19 cellular contexts compared by ENCODE assay signal in the genomic region with DNA sequence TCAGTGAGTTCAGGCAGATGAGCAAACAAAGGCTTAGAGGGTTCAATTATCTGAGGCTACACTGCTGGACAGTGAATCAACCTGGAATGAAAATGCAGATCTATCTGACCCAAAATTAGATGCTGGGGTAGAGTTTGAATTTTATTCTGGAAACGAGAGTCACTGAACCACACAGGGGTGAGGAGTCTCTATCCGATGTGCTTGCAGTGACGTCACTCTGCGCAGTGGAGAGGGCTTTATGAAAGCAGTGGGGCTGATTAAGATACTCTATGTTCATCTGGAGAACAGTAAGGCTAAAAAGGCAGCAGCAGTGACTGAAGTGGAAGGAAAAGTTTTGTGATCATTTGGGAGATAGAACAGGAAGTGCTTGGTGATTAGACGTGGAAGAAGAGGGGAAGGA. TPM values are rescaled to one million over a fixed set of nuclear protein-coding genes. Genes with fewer than 3 reads are reported as not detected.
"Had no signal": no experiment of that assay in that cellular context is flagged by ENCODE, and none has a peak within 500 bp of the region (broad histone marks: within the 10 kb centered on the region; RNA-seq: fewer than 3 reads in every experiment).

No MANE protein-coding gene starts in this region.

RNA-seq across cellular contexts. Expression of a gene that starts 1.3 kb away (rescaled TPM):
- total RNA-seq: activated B cell treated with CpG ODN at 0.5 μM for 24 hours; activated CD4-positive, alpha-beta memory T cell treated with anti-CD3 and anti-CD28 coated beads for 36 hours; activated CD4-positive, alpha-beta T cell treated with anti-CD3 and anti-CD28 coated beads, Interleukin-2, amount 10 ng/mL, durations not matched to agents 24 days and 14 days; activated CD8-positive, alpha-beta memory T cell treated with anti-CD3 and anti-CD28 coated beads for 36 hours; activated CD8-positive, alpha-beta T cell treated with anti-CD3 and anti-CD28 coated beads for 36 hours; activated naive CD4-positive, alpha-beta T cell treated with anti-CD3 and anti-CD28 coated beads for 36 hours; activated naive CD4-positive, alpha-beta T cell treated with anti-CD3 and anti-CD28 coated beads, Interleukin-2, amount 50 U/mL, for 72 hours; activated naive CD8-positive, alpha-beta T cell treated with anti-CD3 and anti-CD28 coated beads for 36 hours; activated T-cell treated with anti-CD3 and anti-CD28 coated beads, Interleukin-2, amount 50 U/mL, for 4 hours; activated T-cell treated with anti-CD3 and anti-CD28 coated beads, Interleukin-2, amount 50 U/mL, for 72 hours; activated T-helper 1 cell treated with anti-CD3 and anti-CD28 coated beads, Interleukin-12 subunit alpha, Interleukin-12 subunit beta, Interleukin-2, Interleukin-4 antibody, amounts not matched to agents 30 ng/mL and 10 ng/mL and 1 ng/mL, durations not matched to agents 14 hours and 24 hours and 36 hours; activated T-helper 17 cell treated with anti-CD3 and anti-CD28 coated beads, Interleukin-2, amount 50 U/mL, for 72 hours; aorta; astrocyte; breast epithelium; cardiac muscle cell; chondrocyte had no signal
- polyA plus RNA-seq: aorta, cardiac muscle cell had no signal

RNA-seq across cellular contexts. Expression of a gene that starts 44.5 kb away (rescaled TPM):
- total RNA-seq: activated B cell treated with CpG ODN at 0.5 μM for 24 hours; activated CD4-positive, alpha-beta T cell treated with anti-CD3 and anti-CD28 coated beads, Interleukin-2, amount 10 ng/mL, durations not matched to agents 24 days and 14 days; activated CD8-positive, alpha-beta T cell treated with anti-CD3 and anti-CD28 coated beads for 36 hours; activated naive CD4-positive, alpha-beta T cell treated with anti-CD3 and anti-CD28 coated beads for 36 hours; activated naive CD8-positive, alpha-beta T cell treated with anti-CD3 and anti-CD28 coated beads for 36 hours; activated T-cell treated with anti-CD3 and anti-CD28 coated beads, Interleukin-2, amount 50 U/mL, for 4 hours; adrenal gland; aorta; body of pancreas; chondrocyte had no signal
- polyA plus RNA-seq: aorta had no signal
